In genomic region chrX:65668362-65669310, GRCh38 we compare ENCODE assay signal across 8 cellular contexts. TPM values are rescaled to one million over a fixed set of nuclear protein-coding genes. Genes with fewer than 3 reads are reported as not detected.
DNase-seq lines count a peak whose midpoint lies in the region; ATAC-seq and TF ChIP-seq lines count a peak whose summit lies in the region.

No MANE protein-coding gene starts in this region.

- intact Hi-C loops in left ventricle myocardium inferior (cut with micrococcal nuclease) = loop anchor here (5.0 kb wide), 1 partner anchor 66 kb away; no protein-coding TSS in a partner anchor

- peak; percentile 57 for DNase-seq in HS-5 (ENCODE audit: low read depth)
- peak; percentile 77 for DNase-seq in SW480 (ENCODE audit: low spot score)
- peak; percentile 57 for DNase-seq in amniotic epithelial cell (ENCODE audit: low read depth)
- peak; percentile 65 for DNase-seq in left ventricle myocardium inferior
- DNase-seq in putamen (ENCODE audit: low spot score) = peak; percentile 41
- DNase-seq in middle frontal gyrus (ENCODE audit: extremely low spot score, low spot score) = no peak

- H3K9me3 ChIP-seq in left ventricle myocardium inferior (replicated peaks) = no peaks in the 10 kb centered on the region

- ATAC-seq in GM18517 (IDR thresholded peaks at IDR 0.05; ENCODE audit: unreplicated experiment) (peak; percentile 33), HG03095 (IDR thresholded peaks at IDR 0.05; ENCODE audit: unreplicated experiment) (no peak)

- H3K27ac ChIP-seq in left ventricle myocardium inferior (replicated peaks) = peak overlapping the region; percentile 96

- TF ChIP-seq CTCF in left ventricle myocardium inferior (IDR thresholded peaks at IDR 0.05; ENCODE audit: borderline replicate concordance) = no peak

- no peaks in the 10 kb centered on the region for H3K36me3 ChIP-seq in left ventricle myocardium inferior

- H3K4me3 ChIP-seq in left ventricle myocardium inferior = peak overlapping the region; percentile 81

- H3K27me3 ChIP-seq in left ventricle myocardium inferior (ENCODE audit: low read depth) = no peaks in the 10 kb centered on the region

- peaks cover 55% of the 10 kb centered on the region for H3K4me1 ChIP-seq in left ventricle myocardium inferior

RNA-seq across cellular contexts. Expression of gene MSN, which starts 1.2 kb away (rescaled TPM):
- total RNA-seq in left ventricle myocardium inferior = 107 TPM
